In the genomic region with DNA sequence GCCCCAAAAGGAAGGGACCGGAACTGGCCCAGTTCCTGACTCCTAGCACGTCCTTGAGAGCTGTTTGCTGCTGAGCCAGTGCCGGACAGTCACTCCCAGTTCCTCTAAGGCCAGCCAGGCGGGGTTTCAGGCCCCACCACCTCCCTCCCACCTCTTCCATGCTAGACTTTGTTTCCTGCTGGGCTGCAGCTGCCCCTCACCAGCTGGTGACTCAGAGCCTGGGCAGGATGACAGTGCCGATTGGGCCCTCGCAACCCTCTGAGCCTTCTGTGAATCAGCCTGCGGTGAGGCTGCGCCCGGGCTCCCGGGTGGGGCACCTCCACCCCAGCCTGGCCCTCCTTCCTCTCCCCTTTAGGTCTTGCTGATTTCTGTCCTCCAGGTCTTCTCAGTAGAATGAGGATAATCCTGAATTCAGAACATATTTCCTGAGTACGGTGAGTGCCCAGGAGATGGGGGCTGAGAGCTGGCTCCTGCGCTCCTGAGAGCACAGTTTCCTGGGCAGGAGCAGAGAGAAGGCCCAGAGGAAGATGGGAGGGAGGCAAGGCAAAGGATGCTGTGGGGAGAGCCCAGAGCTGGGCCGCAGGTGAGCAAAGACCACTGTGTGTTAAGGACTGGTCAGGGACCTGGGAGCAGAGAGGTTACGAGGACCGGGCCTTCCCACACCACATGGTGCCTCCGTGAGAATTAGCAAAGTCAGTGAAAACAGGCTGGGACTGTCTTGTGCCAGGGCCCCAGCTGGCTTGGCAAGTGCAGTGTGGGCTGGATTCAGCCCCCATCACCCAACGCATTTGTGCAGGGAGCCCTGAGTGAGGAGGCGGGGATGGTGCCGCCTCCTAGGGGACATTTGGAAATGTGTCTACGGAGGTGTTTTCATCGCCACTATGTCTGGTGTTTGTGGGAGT, we compare ENCODE assay signal across 8 cellular contexts. TPM values are rescaled to one million over a fixed set of nuclear protein-coding genes. Genes with fewer than 3 reads are reported as not detected.
A peak's percentile ranks its signal among the peaks of the same experiment; 100 is the strongest.
DNase-seq lines count a peak whose midpoint lies in the region; ATAC-seq and TF ChIP-seq lines count a peak whose summit lies in the region.

No MANE protein-coding gene starts in this region.

- H3F3A ChIP-seq in SK-N-SH (replicated peaks; ENCODE audit: insufficient read depth), result peaks cover 26% of the 10 kb centered on the region

- no peaks in the 10 kb centered on the region for H3K9me3 Mint-ChIP-seq in Calu3 (ENCODE audit: low read depth, unreplicated experiment)
- no peaks in the 10 kb centered on the region for H3K9me3 Mint-ChIP-seq in activated naive CD4-positive, alpha-beta T cell treated with anti-CD3 and anti-CD28 coated beads, Interleukin-2, amount 10 ng/mL, durations not matched to agents 7 days and 5 days

- H3K36me3 Mint-ChIP-seq in Calu3 (ENCODE audit: insufficient read depth, unreplicated experiment), result peaks cover 20% of the 10 kb centered on the region
- peaks cover 10% of the 10 kb centered on the region for H3K36me3 Mint-ChIP-seq in activated naive CD4-positive, alpha-beta T cell treated with anti-CD3 and anti-CD28 coated beads, Interleukin-2, amount 10 ng/mL, durations not matched to agents 7 days and 5 days

- peak in 1 of 2 experiments; percentile 87; a peak in 1 of 4 replicates for TF ChIP-seq EP300 in SK-N-SH (IDR thresholded peaks at IDR 0.05; ENCODE audit: borderline replicate concordance in 1 of 2, low read depth in 1 of 2, low read length in 1 of 2)

- ATAC-seq in GM18502 (IDR thresholded peaks at IDR 0.05; ENCODE audit: poor library complexity, unreplicated experiment), result no peak

- H3K9me2 ChIP-seq in SK-N-SH, result no peaks in the 10 kb centered on the region

- peaks cover 25% of the 10 kb centered on the region for H3K4me1 Mint-ChIP-seq in Calu3 (ENCODE audit: low read depth, unreplicated experiment)
- peaks cover 53% of the 10 kb centered on the region for H3K4me1 Mint-ChIP-seq in activated naive CD4-positive, alpha-beta T cell treated with anti-CD3 and anti-CD28 coated beads, Interleukin-2, amount 10 ng/mL, durations not matched to agents 7 days and 5 days

- H3K27ac ChIP-seq in SK-N-SH (ENCODE audit: low read depth in 2 of 2, low read length in 1 of 2) (peak overlapping the region; percentile 70 to 95), stomach smooth muscle (ENCODE audit: low read length) (peak overlapping the region; percentile 94)

- H3K4me2 ChIP-seq in SK-N-SH, result peak overlapping the region; percentile 81

- TF ChIP-seq RAD21 in SK-N-SH (IDR thresholded peaks at IDR 0.05; ENCODE audit: low read length), result peak; percentile 31; the same call in 1 of the 2 replicates

- peak overlapping the region; percentile 66 for H3K4me3 Mint-ChIP-seq in Calu3 (ENCODE audit: low read depth, unreplicated experiment)
- H3K4me3 Mint-ChIP-seq in activated naive CD4-positive, alpha-beta T cell treated with anti-CD3 and anti-CD28 coated beads, Interleukin-2, amount 10 ng/mL, durations not matched to agents 7 days and 5 days, result peak overlapping the region; percentile 70

- peaks cover 57% of the 10 kb centered on the region for H3K79me2 ChIP-seq in SK-N-SH (ENCODE audit: insufficient read depth)

- intact Hi-C loops in Calu3 (cut with micrococcal nuclease; ENCODE audit: unreplicated experiment), result no loop called here

- H3K27me3 Mint-ChIP-seq in Calu3 (ENCODE audit: unreplicated experiment), result no peaks in the 10 kb centered on the region
- peaks cover 33% of the 10 kb centered on the region for H3K27me3 Mint-ChIP-seq in activated naive CD4-positive, alpha-beta T cell treated with anti-CD3 and anti-CD28 coated beads, Interleukin-2, amount 10 ng/mL, durations not matched to agents 7 days and 5 days

- H3K4me1 ChIP-seq in SK-N-SH (ENCODE audit: control insufficient read depth in 1 of 2, insufficient read depth in 2 of 2, low read depth in 1 of 2, low read length in 1 of 2), result peaks cover 6 to 13% of the 10 kb centered on the region in 2 experiments; a peak in 3 of 4 replicates
- peaks cover 38% of the 10 kb centered on the region for H3K4me1 ChIP-seq in stomach smooth muscle (ENCODE audit: control insufficient read depth, insufficient read depth, low read length)

- TSS peak; percentile 64 for BruUV-seq in Calu3 (replicated peaks; lab: Mats Ljungman, UMichigan)

- DNase-seq in Calu3 (peak; percentile 88), KBM-7 (peak; percentile 88), SK-N-SH (peak; percentile 51), foreskin melanocyte (peak; percentile 86), occipital lobe (lab: John Stamatoyannopoulos, UW) (peak; percentile 86)
- peak; percentile 83 for DNase-seq in activated naive CD4-positive, alpha-beta T cell treated with anti-CD3 and anti-CD28 coated beads, Interleukin-2, amount 10 ng/mL, durations not matched to agents 7 days and 5 days

- WGBS in SK-N-SH (ENCODE audit: low lambda C conversion rate), result 20% methylated on average over 15 of the region's 21 CpGs

- TF ChIP-seq CTCF in Calu3 (IDR thresholded peaks at IDR 0.05; ENCODE audit: unreplicated experiment) (no peak), SK-N-SH (IDR thresholded peaks at IDR 0.05) (peak; percentile 53)

- H3K27ac Mint-ChIP-seq in Calu3 (ENCODE audit: unreplicated experiment), result peak overlapping the region; percentile 77
- H3K27ac Mint-ChIP-seq in activated naive CD4-positive, alpha-beta T cell treated with anti-CD3 and anti-CD28 coated beads, Interleukin-2, amount 10 ng/mL, durations not matched to agents 7 days and 5 days, result peak overlapping the region; percentile 89

- H3K36me3 ChIP-seq in SK-N-SH (replicated peaks in 1 of 2; ENCODE audit: control insufficient read depth in 1 of 2, insufficient read depth in 2 of 2, low read length in 1 of 2), result peaks cover 0 to 18% of the 10 kb centered on the region in 2 experiments
- H3K36me3 ChIP-seq in stomach smooth muscle (ENCODE audit: control insufficient read depth in 2 of 2, insufficient read depth in 2 of 2, low read length in 2 of 2), result no peaks in the 10 kb centered on the region

- H3K27me3 ChIP-seq in SK-N-SH (ENCODE audit: insufficient read depth), result no peaks in the 10 kb centered on the region
- no peaks in the 10 kb centered on the region for H3K27me3 ChIP-seq in stomach smooth muscle (ENCODE audit: control insufficient read depth in 1 of 2, insufficient read depth in 2 of 2, low read length in 2 of 2)

- H4K20me1 ChIP-seq in SK-N-SH (ENCODE audit: insufficient read depth), result no peaks in the 10 kb centered on the region

- H3K9me3 ChIP-seq in SK-N-SH (no peaks in the 10 kb centered on the region), stomach smooth muscle (ENCODE audit: control insufficient read depth in 2 of 2, low read length in 2 of 2) (no peaks in the 10 kb centered on the region)

- peak overlapping the region; percentile 16; the same call in 1 of the 2 replicates for H2AFZ ChIP-seq in SK-N-SH (ENCODE audit: low read depth)

- H3K4me3 ChIP-seq in SK-N-SH (ENCODE audit: low read depth in 2 of 2, low read length in 1 of 2) (peak overlapping the region; percentile 35 to 62; a peak in 3 of 4 replicates), stomach smooth muscle (ENCODE audit: low read length in 2 of 2) (peak overlapping the region; percentile 37 to 69)

- CTCF ChIA-PET in Calu3 (lab: Charles Lee) (interaction anchor here (0.5 to 1.6 kb wide), 10 partner anchors 12 to 216 kb away, joined by 3 to 7 read pairs (median 4); no protein-coding TSS in a partner anchor), SK-N-SH (lab: Yijun Ruan, JAX) (interaction anchor here (0.6 to 17.4 kb wide), 8 partner anchors 10 to 155 kb away, joined by 3 to 277 read pairs (median 3); partner anchors contain the start of gene TOR2A)
- CTCF ChIA-PET in activated naive CD4-positive, alpha-beta T cell treated with anti-CD3 and anti-CD28 coated beads, Interleukin-2, amount 10 ng/mL, durations not matched to agents 7 days and 5 days (lab: Charles Lee), result interaction anchor here (0.7 to 1.6 kb wide), 8 partner anchors 9 to 342 kb away, joined by 3 to 8 read pairs (median 4); partner anchors contain the start of gene TOR2A

- H3K9ac ChIP-seq in SK-N-SH, result peak overlapping the region; percentile 88
- peak overlapping the region; percentile 56 to 81 for H3K9ac ChIP-seq in stomach smooth muscle (ENCODE audit: low read length in 2 of 2)

- in situ Hi-C loops in KBM-7 (cut with MboI; ENCODE audit: low pct_unique_long_range_greater_than_20kb, low sequenced_read_pairs), result loop anchor here (25.0 kb wide), 1 partner anchor 333 kb away; the partner anchor contains the start of gene ST6GALNAC4

- POLR2A ChIA-PET in SK-N-SH (lab: Yijun Ruan, JAX), result interaction anchor here (1.0 kb wide), 1 partner anchor 8 kb away, joined by 3 read pairs; no protein-coding TSS in a partner anchor

TF ChIP-seq in SK-N-SH, 30 proteins besides CTCF, POLR2A, EP300 and RAD21 (continues in another document):
- TF ChIP-seq ELF1 (IDR thresholded peaks at IDR 0.05) (peak; percentile 33; the same call in 1 of the 2 replicates), RFX5 (IDR thresholded peaks at IDR 0.05; ENCODE audit: low read length) (no peak), CHD2 (IDR thresholded peaks at IDR 0.05; ENCODE audit: low read length, partially characterized antibody) (no peak), MAX (IDR thresholded peaks at IDR 0.05; ENCODE audit: low read depth) (peak; percentile 90), USF1 (IDR thresholded peaks at IDR 0.05; ENCODE audit: borderline replicate concordance, low read depth) (no peak), RCOR1 (IDR thresholded peaks at IDR 0.05; ENCODE audit: low read length) (no peak), PBX3 (IDR thresholded peaks at IDR 0.05) (peak; percentile 80)

RNA-seq across cellular contexts. Expression of gene STXBP1, which starts 32.9 kb away (rescaled TPM):
- 5.9 and 7.5 TPM in 2 replicates for total RNA-seq in Calu3 (2022)
- polyA plus RNA-seq in SK-N-SH (2012; rRNA removed), result 33.0 and 44.3 TPM in 2 replicates
- polyA plus RNA-seq in SK-N-SH (2012; cell fraction: cytosol; rRNA removed), result 39.2 and 49.4 TPM in 2 replicates
- 61.1 and 68.8 TPM in 2 replicates for polyA plus RNA-seq in SK-N-SH (2012; cell fraction: nucleus; rRNA removed)
- 78.5 TPM for total RNA-seq in occipital lobe
